ENCODE assay signal across 1 cellular context in the genomic region with DNA sequence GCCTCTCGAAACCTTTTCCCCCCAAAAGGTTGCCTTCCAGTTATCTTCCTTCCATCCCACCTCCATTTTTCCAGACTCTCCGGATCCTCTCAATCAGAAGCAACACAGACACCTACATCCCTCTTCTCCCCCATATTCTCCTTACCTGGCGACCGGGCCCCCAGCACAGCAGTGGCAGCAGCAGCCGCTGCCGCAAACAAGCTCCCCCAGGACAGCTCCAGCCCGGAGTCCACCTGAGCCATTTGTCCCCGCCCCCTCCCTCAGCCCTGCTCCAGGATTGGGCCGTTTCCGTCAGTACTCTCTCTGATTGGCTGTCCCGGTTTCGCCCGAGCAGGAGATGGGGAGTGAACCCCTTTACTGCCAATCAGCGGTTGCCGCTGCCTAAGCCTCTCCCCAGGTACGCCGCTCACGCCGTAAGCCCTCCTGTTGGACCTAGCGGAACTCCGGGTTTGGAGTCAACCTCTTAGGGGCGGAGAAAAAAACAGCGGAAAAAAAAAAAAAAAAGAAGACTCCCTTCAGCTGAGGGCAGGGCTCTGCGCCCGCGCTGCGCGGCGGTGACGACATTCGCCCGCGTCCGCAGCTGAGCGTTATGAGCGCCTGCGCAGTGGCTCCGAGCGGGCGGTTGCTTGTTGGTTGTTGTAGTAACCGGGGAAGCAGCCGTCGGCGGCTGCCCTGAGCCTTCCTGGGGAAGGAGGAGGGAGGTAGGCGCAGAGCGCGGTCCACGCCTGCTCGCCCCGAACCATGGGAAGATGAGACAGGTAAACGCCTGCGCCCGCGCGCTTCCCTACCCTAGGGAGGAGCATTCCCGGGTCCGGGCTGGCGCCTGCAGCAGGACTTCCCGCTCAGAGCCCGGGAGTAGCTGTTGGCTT.
TF ChIP-seq lines count a peak whose summit lies in the region.

ERG28 (minus strand) TSS at position 247 of the 869 bp plus-strand sequence. CDS start 3,374 bp downstream, outside the sequence.
A gene with protein sequence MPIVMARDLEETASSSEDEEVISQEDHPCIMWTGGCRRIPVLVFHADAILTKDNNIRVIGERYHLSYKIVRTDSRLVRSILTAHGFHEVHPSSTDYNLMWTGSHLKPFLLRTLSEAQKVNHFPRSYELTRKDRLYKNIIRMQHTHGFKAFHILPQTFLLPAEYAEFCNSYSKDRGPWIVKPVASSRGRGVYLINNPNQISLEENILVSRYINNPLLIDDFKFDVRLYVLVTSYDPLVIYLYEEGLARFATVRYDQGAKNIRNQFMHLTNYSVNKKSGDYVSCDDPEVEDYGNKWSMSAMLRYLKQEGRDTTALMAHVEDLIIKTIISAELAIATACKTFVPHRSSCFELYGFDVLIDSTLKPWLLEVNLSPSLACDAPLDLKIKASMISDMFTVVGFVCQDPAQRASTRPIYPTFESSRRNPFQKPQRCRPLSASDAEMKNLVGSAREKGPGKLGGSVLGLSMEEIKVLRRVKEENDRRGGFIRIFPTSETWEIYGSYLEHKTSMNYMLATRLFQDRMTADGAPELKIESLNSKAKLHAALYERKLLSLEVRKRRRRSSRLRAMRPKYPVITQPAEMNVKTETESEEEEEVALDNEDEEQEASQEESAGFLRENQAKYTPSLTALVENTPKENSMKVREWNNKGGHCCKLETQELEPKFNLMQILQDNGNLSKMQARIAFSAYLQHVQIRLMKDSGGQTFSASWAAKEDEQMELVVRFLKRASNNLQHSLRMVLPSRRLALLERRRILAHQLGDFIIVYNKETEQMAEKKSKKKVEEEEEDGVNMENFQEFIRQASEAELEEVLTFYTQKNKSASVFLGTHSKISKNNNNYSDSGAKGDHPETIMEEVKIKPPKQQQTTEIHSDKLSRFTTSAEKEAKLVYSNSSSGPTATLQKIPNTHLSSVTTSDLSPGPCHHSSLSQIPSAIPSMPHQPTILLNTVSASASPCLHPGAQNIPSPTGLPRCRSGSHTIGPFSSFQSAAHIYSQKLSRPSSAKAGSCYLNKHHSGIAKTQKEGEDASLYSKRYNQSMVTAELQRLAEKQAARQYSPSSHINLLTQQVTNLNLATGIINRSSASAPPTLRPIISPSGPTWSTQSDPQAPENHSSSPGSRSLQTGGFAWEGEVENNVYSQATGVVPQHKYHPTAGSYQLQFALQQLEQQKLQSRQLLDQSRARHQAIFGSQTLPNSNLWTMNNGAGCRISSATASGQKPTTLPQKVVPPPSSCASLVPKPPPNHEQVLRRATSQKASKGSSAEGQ (N-terminal part only) (plus strand): TSS at position 617 of the 869 bp plus-strand sequence. CDS start 1,904 bp downstream, outside the sequence.

TF ChIP-seq in IMR-90, 13 proteins besides CTCF, POLR2A, EP300 and RAD21 (continued from another document):
- TF ChIP-seq, protein P1, sequence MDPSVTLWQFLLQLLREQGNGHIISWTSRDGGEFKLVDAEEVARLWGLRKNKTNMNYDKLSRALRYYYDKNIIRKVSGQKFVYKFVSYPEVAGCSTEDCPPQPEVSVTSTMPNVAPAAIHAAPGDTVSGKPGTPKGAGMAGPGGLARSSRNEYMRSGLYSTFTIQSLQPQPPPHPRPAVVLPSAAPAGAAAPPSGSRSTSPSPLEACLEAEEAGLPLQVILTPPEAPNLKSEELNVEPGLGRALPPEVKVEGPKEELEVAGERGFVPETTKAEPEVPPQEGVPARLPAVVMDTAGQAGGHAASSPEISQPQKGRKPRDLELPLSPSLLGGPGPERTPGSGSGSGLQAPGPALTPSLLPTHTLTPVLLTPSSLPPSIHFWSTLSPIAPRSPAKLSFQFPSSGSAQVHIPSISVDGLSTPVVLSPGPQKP (IDR thresholded peaks at IDR 0.05; ENCODE audit: borderline replicate concordance, low read depth, low read length), result no peak
- TF ChIP-seq MAZ (IDR thresholded peaks at IDR 0.05; ENCODE audit: borderline replicate concordance, low read depth, low read length), result no peak
- TF ChIP-seq FOS (IDR thresholded peaks at IDR 0.05; ENCODE audit: low read depth, low read length), result peak; percentile 58; the same call in 1 of the 2 replicates
- peak; percentile 39; the same call in 1 of the 2 replicates for TF ChIP-seq CEBPB (IDR thresholded peaks at IDR 0.05; ENCODE audit: low read depth, low read length)
